In genomic region chr17:50681260-50682200, GRCh38 we compare ENCODE assay signal across 9 cellular contexts. TPM values are rescaled to one million over a fixed set of nuclear protein-coding genes. Genes with fewer than 3 reads are reported as not detected.
DNase-seq lines count a peak whose midpoint lies in the region; ATAC-seq lines count a peak whose summit lies in the region.
"Had no signal": no experiment of that assay in that cellular context is flagged by ENCODE, and none has a peak within 500 bp of the region (broad histone marks: within the 10 kb centered on the region; RNA-seq: fewer than 3 reads in every experiment).

No MANE protein-coding gene starts in this region.

- POLR2A ChIA-PET in activated CD8-positive, alpha-beta T cell treated with anti-CD3 and anti-CD28 coated beads, Interleukin-2, amount 10 ng/mL, durations not matched to agents 7 days and 5 days (lab: Charles Lee) = no interaction called here

- intact Hi-C loops in left ventricle myocardium superior (cut with micrococcal nuclease) = no loop called here

- no peaks in the 10 kb centered on the region for H3K9me3 Mint-ChIP-seq in activated CD8-positive, alpha-beta T cell treated with anti-CD3 and anti-CD28 coated beads, Interleukin-2, amount 10 ng/mL, durations not matched to agents 7 days and 5 days (ENCODE audit: insufficient read depth)
- H3K9me3 Mint-ChIP-seq: naive B cell had no signal

- CTCF ChIA-PET in activated CD8-positive, alpha-beta T cell treated with anti-CD3 and anti-CD28 coated beads, Interleukin-2, amount 10 ng/mL, durations not matched to agents 7 days and 5 days (lab: Charles Lee) = interaction anchor here (1.0 kb wide), 1 partner anchor 56 kb away, joined by 4 read pairs; no protein-coding TSS in a partner anchor

- peaks cover 6% of the 10 kb centered on the region for H3K4me1 Mint-ChIP-seq in activated CD8-positive, alpha-beta T cell treated with anti-CD3 and anti-CD28 coated beads, Interleukin-2, amount 10 ng/mL, durations not matched to agents 7 days and 5 days (ENCODE audit: low read depth)

- H3K4me3 ChIP-seq in skeletal muscle cell (ENCODE audit: low read depth, low read length) = no peak overlapping the region

- H3K27ac Mint-ChIP-seq in activated CD8-positive, alpha-beta T cell treated with anti-CD3 and anti-CD28 coated beads, Interleukin-2, amount 10 ng/mL, durations not matched to agents 7 days and 5 days = no peak overlapping the region

- ATAC-seq in activated CD8-positive, alpha-beta T cell treated with anti-CD3 and anti-CD28 coated beads, Interleukin-2, amount 10 ng/mL, durations not matched to agents 7 days and 5 days = no peak
- ATAC-seq in left ventricle myocardium superior = peak; percentile 75
- ATAC-seq in GM21381 (IDR thresholded peaks at IDR 0.05; ENCODE audit: unreplicated experiment) = no peak

- H3K27me3 Mint-ChIP-seq in activated CD8-positive, alpha-beta T cell treated with anti-CD3 and anti-CD28 coated beads, Interleukin-2, amount 10 ng/mL, durations not matched to agents 7 days and 5 days (ENCODE audit: low read depth) = peaks cover 27% of the 10 kb centered on the region

- DNase-seq in EL (peak; percentile 83), NCI-H1436 treated with DMSO at 0.1 percent for 48 hours (lab: John Stamatoyannopoulos, UW) (peak; percentile 14), left ventricle myocardium superior (peak; percentile 48), skeletal muscle cell (ENCODE audit: low read depth) (peak; percentile 48), NCI-H128 (lab: John Stamatoyannopoulos, UW; ENCODE audit: unreplicated experiment) (no peak)
- peak; percentile 28 for DNase-seq in activated CD8-positive, alpha-beta T cell treated with anti-CD3 and anti-CD28 coated beads, Interleukin-2, amount 10 ng/mL, durations not matched to agents 7 days and 5 days
- no peak for DNase-seq in activated effector memory CD4-positive, alpha-beta T cell treated with Interleukin-2 at 50 U/mL for 16 hours
- DNase-seq: naive B cell had no signal

- no peak overlapping the region for H3K4me3 Mint-ChIP-seq in activated CD8-positive, alpha-beta T cell treated with anti-CD3 and anti-CD28 coated beads, Interleukin-2, amount 10 ng/mL, durations not matched to agents 7 days and 5 days
- H3K4me3 Mint-ChIP-seq: naive B cell had no signal

- no peaks in the 10 kb centered on the region for H3K36me3 Mint-ChIP-seq in activated CD8-positive, alpha-beta T cell treated with anti-CD3 and anti-CD28 coated beads, Interleukin-2, amount 10 ng/mL, durations not matched to agents 7 days and 5 days (ENCODE audit: low read depth)
- H3K36me3 Mint-ChIP-seq: naive B cell had no signal

RNA-seq across cellular contexts. Expression of gene ANKRD40, which starts 26.2 kb away (rescaled TPM):
- 10 to 100 TPM; 28.9 to 31.2 TPM for total RNA-seq in activated CD8-positive, alpha-beta T cell treated with anti-CD3 and anti-CD28 coated beads, Interleukin-2, amount 10 ng/mL, durations not matched to agents 7 days and 5 days
- 54.4 TPM for total RNA-seq in left ventricle myocardium superior

RNA-seq across cellular contexts. Expression of gene LUC7L3, which starts 37.9 kb away (rescaled TPM):
- 100 to 1,000 TPM; 112 to 116 TPM for total RNA-seq in activated CD8-positive, alpha-beta T cell treated with anti-CD3 and anti-CD28 coated beads, Interleukin-2, amount 10 ng/mL, durations not matched to agents 7 days and 5 days
- total RNA-seq in left ventricle myocardium superior = 53.3 TPM

RNA-seq across cellular contexts. Expression of gene ABCC3, which starts 46.8 kb away (rescaled TPM):
- total RNA-seq in activated CD8-positive, alpha-beta T cell treated with anti-CD3 and anti-CD28 coated beads, Interleukin-2, amount 10 ng/mL, durations not matched to agents 7 days and 5 days = not detected
- total RNA-seq in left ventricle myocardium superior = 0.37 TPM

Comparison
In these comparisons a context has a peak if more than half of its experiments do, and no peak if none do; other contexts are left out.
1. DNase-seq: peak in EL (single experiment), NCI-H1436 treated with DMSO at 0.1 percent for 48 hours (single experiment), activated CD8-positive, alpha-beta T cell treated with anti-CD3 and anti-CD28 coated beads, Interleukin-2, amount 10 ng/mL, durations not matched to agents 7 days and 5 days (single experiment), left ventricle myocardium superior (single experiment) and skeletal muscle cell (single experiment); none in NCI-H128 (single experiment) and activated effector memory CD4-positive, alpha-beta T cell treated with Interleukin-2 at 50 U/mL for 16 hours (single experiment).